In genomic region chr4:80007745-80008149, GRCh38 we compare ENCODE assay signal across 9 cellular contexts.
DNase-seq lines count a peak whose midpoint lies in the region; ATAC-seq and TF ChIP-seq lines count a peak whose summit lies in the region.
"Had no signal": no experiment of that assay in that cellular context is flagged by ENCODE, and none has a peak within 500 bp of the region (broad histone marks: within the 10 kb centered on the region; RNA-seq: fewer than 3 reads in every experiment).

No MANE protein-coding gene starts in this region.

- H3K4me3 ChIP-seq in spleen, result peak overlapping the region in 1 of 8 donors; percentile 18

- peak overlapping the region in 5 of 8 donors; percentile 29 to 57 (median 41) for H3K27ac ChIP-seq in spleen

- peaks cover 14 to 32% (median 24%) of the 10 kb centered on the region in 6 donors for H3K4me1 ChIP-seq in spleen

- H3K27me3 ChIP-seq in spleen (replicated peaks in 1 of 7), result no peaks in the 10 kb centered on the region

- TF ChIP-seq CTCF in spleen (IDR thresholded peaks at IDR 0.05 in 8 of 11, conservative IDR thresholded peaks at IDR 0.05 in 3 of 11), result no peak

- H3K4me3 Mint-ChIP-seq in activated CD4-positive, alpha-beta T cell treated with anti-CD3 and anti-CD28 coated beads, Interleukin-2, amount 10 ng/mL, durations not matched to agents 7 days and 5 days, result no peak overlapping the region
- H3K4me3 Mint-ChIP-seq: neural crest cell had no signal

- TF ChIP-seq POLR2A in spleen (IDR thresholded peaks at IDR 0.05), result no peak

- peak; percentile 67 for ATAC-seq in HG02798 (IDR thresholded peaks at IDR 0.05; ENCODE audit: poor library complexity, unreplicated experiment)

- H3K9me3 Mint-ChIP-seq in activated CD4-positive, alpha-beta T cell treated with anti-CD3 and anti-CD28 coated beads, Interleukin-2, amount 10 ng/mL, durations not matched to agents 7 days and 5 days, result peaks cover 19% of the 10 kb centered on the region

- peaks cover 56% of the 10 kb centered on the region for H3K36me3 Mint-ChIP-seq in activated CD4-positive, alpha-beta T cell treated with anti-CD3 and anti-CD28 coated beads, Interleukin-2, amount 10 ng/mL, durations not matched to agents 7 days and 5 days (ENCODE audit: low read depth)

- WGBS in spleen, 5 donors, result 48 to 66% (median 58%) methylated on average over 3 of the region's 3 CpGs

- DNase-seq in activated CD4-positive, alpha-beta T cell treated with anti-CD3 and anti-CD28 coated beads, Interleukin-2, amount 10 ng/mL, durations not matched to agents 7 days and 5 days, result no peak
- DNase-seq in activated CD4-positive, alpha-beta T cell treated with anti-CD3 and anti-CD28 coated beads for 4 hours, result no peak
- DNase-seq in spleen, result no peak
- DNase-seq in DMS 273 (lab: John Stamatoyannopoulos, UW; ENCODE audit: unreplicated experiment), result no peak
- DNase-seq in SKM-1 treated with dmso at 0.1 percent for 144 hours (lab: John Stamatoyannopoulos, UW; ENCODE audit: unreplicated experiment), result no peak
- DNase-seq in NCI-H1417 treated with DMSO at 0.1 percent for 48 hours (lab: John Stamatoyannopoulos, UW), result no peak

- intact Hi-C loops in spleen (cut with DNase I; ENCODE audit: low total_unique reads), result no loop called here

- H3K4me1 Mint-ChIP-seq in activated CD4-positive, alpha-beta T cell treated with anti-CD3 and anti-CD28 coated beads, Interleukin-2, amount 10 ng/mL, durations not matched to agents 7 days and 5 days, result peaks cover 52% of the 10 kb centered on the region
- H3K4me1 Mint-ChIP-seq: neural crest cell had no signal

- peak overlapping the region; percentile 82 for H3K27ac Mint-ChIP-seq in activated CD4-positive, alpha-beta T cell treated with anti-CD3 and anti-CD28 coated beads, Interleukin-2, amount 10 ng/mL, durations not matched to agents 7 days and 5 days

- H3K36me3 ChIP-seq in spleen, result peaks cover 0 to 50% (median 4%) of the 10 kb centered on the region in 6 donors

- peaks cover 3 to 20% (median 14%) of the 10 kb centered on the region in 8 donors for H3K9me3 ChIP-seq in spleen

- CTCF ChIA-PET in activated CD4-positive, alpha-beta T cell treated with anti-CD3 and anti-CD28 coated beads, Interleukin-2, amount 10 ng/mL, durations not matched to agents 7 days and 5 days (lab: Charles Lee), result no interaction called here

- POLR2A ChIA-PET in activated CD4-positive, alpha-beta T cell treated with anti-CD3 and anti-CD28 coated beads, Interleukin-2, amount 10 ng/mL, durations not matched to agents 7 days and 5 days (lab: Charles Lee), result interaction anchor here (0.6 kb wide), 1 partner anchor 205 kb away, joined by 3 read pairs; no protein-coding TSS in a partner anchor

- H3K27me3 Mint-ChIP-seq in activated CD4-positive, alpha-beta T cell treated with anti-CD3 and anti-CD28 coated beads, Interleukin-2, amount 10 ng/mL, durations not matched to agents 7 days and 5 days, result no peaks in the 10 kb centered on the region

TF ChIP-seq in PFSK-1, 5 proteins besides CTCF, POLR2A, EP300 and RAD21:
- TF ChIP-seq POLR2AphosphoS5 (IDR thresholded peaks at IDR 0.05; ENCODE audit: low read depth, low read length) (no peak), FOXP2 (optimal IDR thresholded peaks at IDR 0.05; ENCODE audit: borderline replicate concordance, extremely low read depth, extremely low read length, insufficient read depth) (no peak), SIN3A (IDR thresholded peaks at IDR 0.05; ENCODE audit: borderline replicate concordance, insufficient read depth, low read length) (peak; percentile 58; the same call in 1 of the 2 replicates), TAF1 (IDR thresholded peaks at IDR 0.05; ENCODE audit: borderline replicate concordance, insufficient read depth, low read length) (peak; percentile 43; the same call in 1 of the 2 replicates), REST (IDR thresholded peaks at IDR 0.05; ENCODE audit: insufficient read depth in 1 of 2, low read depth in 2 of 2, low read length in 2 of 2) (no peak)
TF ChIP-seq in PFSK-1: peak in this region for 2.
